21 cellular contexts compared by ENCODE assay signal in genomic region chr21:18725653-18726052, GRCh38.
DNase-seq lines count a peak whose midpoint lies in the region; ATAC-seq and TF ChIP-seq lines count a peak whose summit lies in the region.
"Had no signal": no experiment of that assay in that cellular context is flagged by ENCODE, and none has a peak within 500 bp of the region (broad histone marks: within the 10 kb centered on the region; RNA-seq: fewer than 3 reads in every experiment).

No MANE protein-coding gene starts in this region.

- H3K27me3 ChIP-seq in H9 (ENCODE audit: insufficient read depth, low read length) = no peaks in the 10 kb centered on the region
- no peaks in the 10 kb centered on the region for H3K27me3 ChIP-seq in SJCRH30
- no peaks in the 10 kb centered on the region for H3K27me3 ChIP-seq in iPS DF 6.9 (ENCODE audit: control insufficient read depth, insufficient read depth, low read length)
- H3K27me3 ChIP-seq: colonic mucosa, transverse colon had no signal

- no peaks in the 10 kb centered on the region for H3K79me1 ChIP-seq in H9 (ENCODE audit: insufficient read depth, low read depth, low read length, poor library complexity, severe bottlenecking)

- H3K27ac ChIP-seq in H9 (ENCODE audit: insufficient read length, low read depth, low read length) = no peak overlapping the region
- H3K27ac ChIP-seq in SJCRH30 = no peak overlapping the region
- H3K27ac ChIP-seq in iPS DF 6.9 (ENCODE audit: low read length) = no peak overlapping the region
- H3K27ac ChIP-seq: colonic mucosa, transverse colon had no signal

- WGBS in H9 (ENCODE audit: extremely low coverage, insufficient read length, low lambda C conversion rate) = no CpG with 5 or more reads among the region's 3 CpGs
- no CpG with 5 or more reads among the region's 3 CpGs for WGBS in iPS DF 6.9 (ENCODE audit: insufficient coverage, insufficient read length)

- H3K23ac ChIP-seq in H9 (ENCODE audit: insufficient read length, low read depth, low read length) = no peak overlapping the region

- no peak overlapping the region for H3K4me2 ChIP-seq in H9 (ENCODE audit: insufficient read depth, insufficient read length, low read length)
- H3K4me2 ChIP-seq: smooth muscle cell had no signal

- H3K4me1 Mint-ChIP-seq in H9 = peaks cover 0 to 2% of the 10 kb centered on the region in 2 experiments; a peak in 2 of 4 replicates
- H3K4me1 Mint-ChIP-seq: naive B cell; stimulated activated naive B cell treated with anti-CD40 and anti-IgM and Interleukin-4, amounts not matched to agents 10 μg/mL and 1 μg/mL and 100 μg/mL, for 72 hours had no signal

- H4K5ac ChIP-seq in H9 (ENCODE audit: insufficient read length, low read depth, low read length) = no peak overlapping the region

- DNase-seq in DMS 273 (lab: John Stamatoyannopoulos, UW; ENCODE audit: unreplicated experiment) (peak; percentile 44), DMS 273 treated with DMSO at 0.1 percent for 48 hours (lab: John Stamatoyannopoulos, UW) (no peak), H9 (peak; percentile 40), SJCRH30 (peak; percentile 19 to 28), iPS DF 6.9 (ENCODE audit: low read depth, low spot score) (peak; percentile 9), NCI-H128 (lab: John Stamatoyannopoulos, UW; ENCODE audit: unreplicated experiment) (no peak)
- DNase-seq: activated CD8-positive, alpha-beta memory T cell treated with anti-CD3 and anti-CD28 coated beads, Interleukin-2, amount 50 U/mL, for 48 hours; activated naive CD4-positive, alpha-beta T cell; colonic mucosa; EL; foreskin melanocyte; Karpas-422; naive B cell; NCI-H1436 treated with DMSO at 0.1 percent for 48 hours; NCI-H526 treated with DMSO at 0.1 percent for 48 hours; stimulated activated naive B cell treated with anti-CD40 and anti-IgM and Interleukin-4, amounts not matched to agents 10 μg/mL and 1 μg/mL and 100 μg/mL, for 72 hours; transverse colon had no signal

- no peak overlapping the region for H2AK5ac ChIP-seq in H9 (ENCODE audit: insufficient read length, low read length)

- H3K36me3 ChIP-seq in SJCRH30 = no peaks in the 10 kb centered on the region
- no peaks in the 10 kb centered on the region for H3K36me3 ChIP-seq in iPS DF 6.9 (ENCODE audit: control insufficient read depth, insufficient read depth, low read length)
- H3K36me3 ChIP-seq: colonic mucosa, transverse colon had no signal

- no peak overlapping the region for H2BK15ac ChIP-seq in H9 (ENCODE audit: low read depth, low read length)

- no peak overlapping the region for H4K8ac ChIP-seq in H9 (replicated peaks; ENCODE audit: insufficient read length, low read depth, low read length)

- no peak overlapping the region for H3K56ac ChIP-seq in H9 (ENCODE audit: insufficient read length, low read depth, low read length)

- no peak overlapping the region for H4K91ac ChIP-seq in H9 (ENCODE audit: insufficient read length, low read depth, low read length)

- no peak overlapping the region for H2BK120ac ChIP-seq in H9 (ENCODE audit: low read depth, low read length, poor library complexity, severe bottlenecking)

- H3K4me1 ChIP-seq in H9 (ENCODE audit: insufficient read depth, low read length) (no peaks in the 10 kb centered on the region), SJCRH30 (no peaks in the 10 kb centered on the region), iPS DF 6.9 (ENCODE audit: control insufficient read depth, insufficient read depth, low read length) (no peaks in the 10 kb centered on the region)
- H3K4me1 ChIP-seq: colonic mucosa, transverse colon had no signal

- H3K9me3 Mint-ChIP-seq in H9 = no peaks in the 10 kb centered on the region
- H3K9me3 Mint-ChIP-seq: naive B cell; stimulated activated naive B cell treated with anti-CD40 and anti-IgM and Interleukin-4, amounts not matched to agents 10 μg/mL and 1 μg/mL and 100 μg/mL, for 72 hours had no signal

- no peak overlapping the region for H3K4me3 Mint-ChIP-seq in H9
- H3K4me3 Mint-ChIP-seq: naive B cell; stimulated activated naive B cell treated with anti-CD40 and anti-IgM and Interleukin-4, amounts not matched to agents 10 μg/mL and 1 μg/mL and 100 μg/mL, for 72 hours had no signal

- no peak overlapping the region for H3K9ac ChIP-seq in H9 (ENCODE audit: extremely low read depth, insufficient read length, low read length)

- H2AFZ ChIP-seq in H9 (ENCODE audit: low read length) = no peak overlapping the region

- no peak overlapping the region for H2BK12ac ChIP-seq in H9 (ENCODE audit: insufficient read length, low read depth, low read length)

- no peaks in the 10 kb centered on the region for H3K23me2 ChIP-seq in H9 (ENCODE audit: insufficient read length, low read depth, low read length, poor library complexity, severe bottlenecking)

- no peak overlapping the region for H3K4me3 ChIP-seq in SJCRH30
- no peak overlapping the region for H3K4me3 ChIP-seq in iPS DF 6.9 (ENCODE audit: low read length)
- H3K4me3 ChIP-seq: colonic mucosa, lung, smooth muscle cell, transverse colon had no signal

- no peak overlapping the region for H3K14ac ChIP-seq in H9 (ENCODE audit: insufficient read depth, low read length)

- H3K9me3 ChIP-seq in H9 (ENCODE audit: control insufficient read depth, low read depth, low read length) (no peaks in the 10 kb centered on the region), SJCRH30 (replicated peaks) (no peaks in the 10 kb centered on the region), iPS DF 6.9 (ENCODE audit: control insufficient read depth, insufficient read depth, low read length) (no peaks in the 10 kb centered on the region)
- H3K9me3 ChIP-seq: colonic mucosa, transverse colon had no signal

- no peaks in the 10 kb centered on the region for H4K20me1 ChIP-seq in H9 (ENCODE audit: control insufficient read depth, insufficient read depth, insufficient read length)

- H3K36me3 Mint-ChIP-seq in H9 (ENCODE audit: insufficient read depth in 1 of 3, low read depth in 3 of 3) = no peaks in the 10 kb centered on the region
- H3K36me3 Mint-ChIP-seq: naive B cell; stimulated activated naive B cell treated with anti-CD40 and anti-IgM and Interleukin-4, amounts not matched to agents 10 μg/mL and 1 μg/mL and 100 μg/mL, for 72 hours had no signal

- peak; percentile 44 for TF ChIP-seq CTCF in H9 (conservative IDR thresholded peaks at IDR 0.05)

- H3K4ac ChIP-seq in H9 (ENCODE audit: low read depth, low read length) = no peak overlapping the region

- H3K18ac ChIP-seq in H9 (ENCODE audit: insufficient read length, low read depth, low read length) = no peak overlapping the region

- no peak overlapping the region for H2BK5ac ChIP-seq in H9 (ENCODE audit: insufficient read length, low read length)

- no peak for ATAC-seq in HG03565 (IDR thresholded peaks at IDR 0.05; ENCODE audit: unreplicated experiment)
- no peak for ATAC-seq in HG02571 (IDR thresholded peaks at IDR 0.05; ENCODE audit: unreplicated experiment)

- no peaks in the 10 kb centered on the region for H3K27me3 Mint-ChIP-seq in H9 (ENCODE audit: low read depth)
- H3K27me3 Mint-ChIP-seq: naive B cell had no signal

- H3K27ac Mint-ChIP-seq in H9 = no peak overlapping the region
- H3K27ac Mint-ChIP-seq: naive B cell; stimulated activated naive B cell treated with anti-CD40 and anti-IgM and Interleukin-4, amounts not matched to agents 10 μg/mL and 1 μg/mL and 100 μg/mL, for 72 hours had no signal

- H3K79me2 ChIP-seq in H9 (ENCODE audit: insufficient read depth, low read length) = no peaks in the 10 kb centered on the region

- no peak overlapping the region for H3T11ph ChIP-seq in H9 (ENCODE audit: low read length)

- no peak overlapping the region for H2BK20ac ChIP-seq in H9 (ENCODE audit: low read depth, low read length, poor library complexity, severe bottlenecking)

Comparison
In these comparisons a context has a peak if more than half of its experiments do, and no peak if none do; other contexts are left out.
1. DNase-seq: peak in DMS 273 (single experiment), H9 (single experiment), SJCRH30 (2 of 2) and iPS DF 6.9 (single experiment); none in DMS 273 treated with DMSO at 0.1 percent for 48 hours (single experiment) and NCI-H128 (single experiment).